19 cellular contexts compared by ENCODE assay signal in the genomic region with DNA sequence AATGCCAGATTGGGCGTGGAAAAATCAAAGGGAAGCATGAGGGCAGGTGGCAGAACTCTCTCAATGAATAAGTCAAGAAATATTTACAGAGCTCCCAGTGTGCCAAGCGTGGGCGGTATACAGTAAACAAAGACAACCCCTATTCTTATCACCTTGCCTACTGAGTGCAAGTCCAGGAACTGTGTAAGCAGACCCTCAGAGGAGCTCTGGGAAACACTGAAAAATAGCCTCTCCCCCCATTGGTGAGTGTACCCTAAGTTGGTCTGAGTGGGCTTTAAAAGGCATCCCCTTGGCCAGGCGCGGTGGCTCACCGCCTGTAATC. TPM values are rescaled to one million over a fixed set of nuclear protein-coding genes. Genes with fewer than 3 reads are reported as not detected.
DNase-seq lines count a peak whose midpoint lies in the region; ATAC-seq lines count a peak whose summit lies in the region.
"Had no signal": no experiment of that assay in that cellular context is flagged by ENCODE, and none has a peak within 500 bp of the region (broad histone marks: within the 10 kb centered on the region; RNA-seq: fewer than 3 reads in every experiment).

No MANE protein-coding gene starts in this region.

- peak overlapping the region; percentile 90 for H3K56ac ChIP-seq in mesendoderm (ENCODE audit: low read length)

- WGBS in mesendoderm (ENCODE audit: extremely low coverage, insufficient coverage, low lambda C conversion rate): no CpG with 5 or more reads among the region's 6 CpGs

- no peak overlapping the region for H4K5ac ChIP-seq in mesendoderm (ENCODE audit: low read length)

- no peak overlapping the region for H3K4me3 ChIP-seq in mesendoderm (ENCODE audit: low read length)
- H3K4me3 ChIP-seq: K562 had no signal

- no peaks in the 10 kb centered on the region for H3K79me1 ChIP-seq in mesendoderm (ENCODE audit: low read length)

- CTCF ChIA-PET in T-cell (lab: Charles Lee): interaction anchor here in 1 of 2 donors (0.5 kb wide), 1 partner anchor 45 kb away, joined by 3 read pairs; no protein-coding TSS in a partner anchor

- no peaks in the 10 kb centered on the region for H3K4me1 ChIP-seq in mesendoderm (ENCODE audit: control insufficient read depth, low read depth, low read length)

- no peak overlapping the region for H2BK15ac ChIP-seq in mesendoderm (replicated peaks; ENCODE audit: low read depth)

- H3K27ac Mint-ChIP-seq in activated naive CD8-positive, alpha-beta T cell: no peak overlapping the region
- no peak overlapping the region for H3K27ac Mint-ChIP-seq in activated naive CD8-positive, alpha-beta T cell treated with anti-CD3 and anti-CD28 coated beads, Interleukin-2, amount 50 U/mL, for 24 hours
- H3K27ac Mint-ChIP-seq in T-cell: no peak overlapping the region

- H3K27ac ChIP-seq in mesendoderm (ENCODE audit: low read depth, low read length): no peak overlapping the region
- H3K27ac ChIP-seq: C4-2B had no signal

- no peak overlapping the region for H3K23ac ChIP-seq in mesendoderm (ENCODE audit: low read length)

- peaks cover 16% of the 10 kb centered on the region for H3K27me3 Mint-ChIP-seq in activated naive CD8-positive, alpha-beta T cell
- peaks cover 37% of the 10 kb centered on the region for H3K27me3 Mint-ChIP-seq in activated naive CD8-positive, alpha-beta T cell treated with anti-CD3 and anti-CD28 coated beads, Interleukin-2, amount 50 U/mL, for 24 hours
- H3K27me3 Mint-ChIP-seq in T-cell: peaks cover 12 to 44% of the 10 kb centered on the region in 2 donors

- no peak overlapping the region for H4K8ac ChIP-seq in mesendoderm (ENCODE audit: low read depth, low read length)

- H3K4ac ChIP-seq in mesendoderm (ENCODE audit: low read depth, low read length): no peak overlapping the region

- no peak overlapping the region for H3K18ac ChIP-seq in mesendoderm (ENCODE audit: low read length)

- DNase-seq in activated naive CD8-positive, alpha-beta T cell treated with anti-CD3 and anti-CD28 coated beads, Interleukin-2, amount 50 U/mL, for 24 hours: no peak
- no peak for DNase-seq in T-cell
- DNase-seq in mesendoderm: no peak
- DNase-seq in renal cortical epithelial cell (ENCODE audit: low read depth): peak; percentile 21
- no peak for DNase-seq in DMS 273 treated with DMSO at 0.1 percent for 48 hours (lab: John Stamatoyannopoulos, UW)
- no peak for DNase-seq in NCI-H1048 (lab: John Stamatoyannopoulos, UW)
- DNase-seq: activated CD4-positive, alpha-beta T cell treated with anti-CD3 and anti-CD28 coated beads for 4 hours; effector memory CD4-positive, alpha-beta T cell; GF-D8; immature natural killer cell had no signal

- no peak overlapping the region for H2BK5ac ChIP-seq in mesendoderm (ENCODE audit: low read length)

- H2BK120ac ChIP-seq in mesendoderm (ENCODE audit: low read depth, low read length): no peak overlapping the region

- no peak overlapping the region for H3K4me2 ChIP-seq in mesendoderm (ENCODE audit: low read length)

- H3K9me3 Mint-ChIP-seq in activated naive CD8-positive, alpha-beta T cell (ENCODE audit: low read depth): no peaks in the 10 kb centered on the region
- H3K9me3 Mint-ChIP-seq in activated naive CD8-positive, alpha-beta T cell treated with anti-CD3 and anti-CD28 coated beads, Interleukin-2, amount 50 U/mL, for 24 hours: no peaks in the 10 kb centered on the region
- H3K9me3 Mint-ChIP-seq in T-cell: no peaks in the 10 kb centered on the region
- H3K9me3 Mint-ChIP-seq: immature natural killer cell had no signal

- no peak overlapping the region for H2AK5ac ChIP-seq in mesendoderm (ENCODE audit: low read length)

- no peaks in the 10 kb centered on the region for H3K79me2 ChIP-seq in mesendoderm (ENCODE audit: control insufficient read depth, insufficient read depth, low read length)

- H3K36me3 ChIP-seq in mesendoderm (ENCODE audit: control insufficient read depth, insufficient read depth, low read length): no peaks in the 10 kb centered on the region

- no peaks in the 10 kb centered on the region for H3K36me3 Mint-ChIP-seq in activated naive CD8-positive, alpha-beta T cell
- H3K36me3 Mint-ChIP-seq in activated naive CD8-positive, alpha-beta T cell treated with anti-CD3 and anti-CD28 coated beads, Interleukin-2, amount 50 U/mL, for 24 hours (ENCODE audit: low read depth): no peaks in the 10 kb centered on the region
- H3K36me3 Mint-ChIP-seq in T-cell: no peaks in the 10 kb centered on the region
- H3K36me3 Mint-ChIP-seq: immature natural killer cell had no signal

- H3K9ac ChIP-seq in mesendoderm (ENCODE audit: low read length): no peak overlapping the region

- H3K27me3 ChIP-seq in mesendoderm (ENCODE audit: insufficient read depth, low read length, poor library complexity): no peaks in the 10 kb centered on the region

- ATAC-seq in activated naive CD8-positive, alpha-beta T cell treated with anti-CD3 and anti-CD28 coated beads, Interleukin-2, amount 50 U/mL, for 24 hours: no peak
- ATAC-seq in T-cell (replicated peaks in 1 of 4): no peak
- no peak for ATAC-seq in GM18861 (IDR thresholded peaks at IDR 0.05; ENCODE audit: unreplicated experiment)

- peak overlapping the region; percentile 81 for H3K4me3 Mint-ChIP-seq in activated naive CD8-positive, alpha-beta T cell
- no peak overlapping the region for H3K4me3 Mint-ChIP-seq in activated naive CD8-positive, alpha-beta T cell treated with anti-CD3 and anti-CD28 coated beads, Interleukin-2, amount 50 U/mL, for 24 hours
- peak overlapping the region in 2 of 3 donors; percentile 74 to 81 for H3K4me3 Mint-ChIP-seq in T-cell

- POLR2A ChIA-PET in T-cell (lab: Charles Lee): no interaction called here

- peaks cover 7% of the 10 kb centered on the region for H3K4me1 Mint-ChIP-seq in activated naive CD8-positive, alpha-beta T cell (ENCODE audit: low read depth)
- H3K4me1 Mint-ChIP-seq in activated naive CD8-positive, alpha-beta T cell treated with anti-CD3 and anti-CD28 coated beads, Interleukin-2, amount 50 U/mL, for 24 hours: peaks cover 8% of the 10 kb centered on the region
- H3K4me1 Mint-ChIP-seq in T-cell: peaks cover 10 to 13% (median 13%) of the 10 kb centered on the region in 3 donors

RNA-seq across cellular contexts. Expression of gene DYDC2, which starts 1.2 kb away (rescaled TPM):
- total RNA-seq in T-cell (not detected), renal cortical epithelial cell (0.15 and 0.87 TPM in 2 replicates)
- 2.5 TPM for polyA plus RNA-seq in mesendoderm (2013, experiment 1 of 2)
- polyA plus RNA-seq in mesendoderm (2013, experiment 2 of 2): 2.3 TPM
- total RNA-seq: A673, glomerular endothelial cell, RPMI7951 had no signal
- polyA plus RNA-seq: immature natural killer cell had no signal

RNA-seq across cellular contexts. Expression of gene DYDC1, which starts 1.2 kb away (rescaled TPM):
- total RNA-seq in T-cell: not detected
- polyA plus RNA-seq in mesendoderm (2013, experiment 1 of 2): 0.59 TPM
- polyA plus RNA-seq in mesendoderm (2013, experiment 2 of 2): 0.49 TPM
- not detected in 2 replicates for total RNA-seq in renal cortical epithelial cell
- total RNA-seq: A673, glomerular endothelial cell, K562, lower leg skin, RPMI7951, temporal lobe had no signal
- polyA plus RNA-seq: immature natural killer cell, K562 had no signal

RNA-seq across cellular contexts. Expression of gene PRXL2A, which starts 50.6 kb away (rescaled TPM):
- total RNA-seq in T-cell (1 to 10 TPM; 2.9 to 6.3 (median 5.2) TPM), renal cortical epithelial cell (57.5 and 121 TPM in 2 replicates)
- polyA plus RNA-seq in mesendoderm (2013, experiment 1 of 2): 50.0 TPM
- 50.0 TPM for polyA plus RNA-seq in mesendoderm (2013, experiment 2 of 2)
